22 cellular contexts compared by ENCODE assay signal in the genomic region with DNA sequence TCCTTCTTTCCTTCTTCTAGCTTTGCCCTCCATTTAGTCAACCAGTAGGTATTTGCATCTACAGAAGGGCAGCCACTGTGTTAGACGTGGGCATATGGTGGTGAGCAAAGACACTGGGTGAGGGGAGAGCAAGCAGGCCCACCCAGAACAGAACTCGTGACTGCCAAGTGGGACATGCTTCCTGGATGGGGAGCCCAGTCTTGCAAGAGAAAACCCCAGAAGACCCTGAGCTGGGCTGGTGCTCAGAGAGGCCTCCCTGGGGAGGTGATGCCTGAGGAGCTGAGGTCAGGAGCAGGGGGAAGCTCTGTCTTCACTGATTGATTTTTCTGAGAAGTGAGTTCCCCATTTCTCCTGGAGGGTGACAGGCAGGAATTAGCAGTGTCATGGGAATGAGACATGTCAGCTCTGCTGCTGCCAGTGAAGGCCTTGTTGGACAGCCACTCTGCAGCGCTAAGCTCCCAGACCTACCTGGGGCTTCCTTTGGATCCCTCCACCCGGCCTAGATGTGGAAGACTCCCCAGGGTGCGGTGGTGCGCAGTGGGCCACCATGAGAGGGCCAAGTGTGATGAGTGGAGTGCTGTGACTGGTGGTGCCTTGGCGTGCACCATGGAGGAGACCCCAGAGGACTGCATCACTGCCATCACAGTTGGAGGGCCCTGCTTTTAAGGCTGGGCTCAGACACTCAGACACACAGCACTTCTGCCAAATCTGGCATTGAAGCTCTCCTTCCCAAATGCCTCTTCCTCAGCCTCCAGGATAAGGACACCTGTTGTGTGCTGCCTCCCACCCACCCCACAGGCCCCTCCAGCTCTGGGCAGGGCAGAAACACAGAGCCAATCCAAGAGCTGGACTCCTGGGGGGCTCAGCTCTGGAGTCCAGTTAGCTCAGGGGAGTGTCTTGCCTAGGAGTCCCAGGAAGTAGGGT. TPM values are rescaled to one million over a fixed set of nuclear protein-coding genes. Genes with fewer than 3 reads are reported as not detected.
"Had no signal": no experiment of that assay in that cellular context is flagged by ENCODE, and none has a peak within 500 bp of the region (broad histone marks: within the 10 kb centered on the region; RNA-seq: fewer than 3 reads in every experiment).

No MANE protein-coding gene starts in this region.

- DNase-seq: colonic mucosa; effector CD8-positive, alpha-beta T cell; hypothalamus; immature natural killer cell; left ventricle myocardium superior; lower lobe of right lung; naive thymus-derived CD8-positive, alpha-beta T cell; nephron progenitor cell; nucleus accumbens; psoas muscle; right cardiac atrium; sigmoid colon; stimulated activated CD4-positive, alpha-beta T cell treated with anti-CD3 and anti-CD28 coated beads, Interleukin-2, amount 100 ng/mL, for 24 hours; stimulated activated CD4-positive, alpha-beta T cell treated with anti-CD3 and anti-CD28 coated beads, Interleukin-4, amount 100 ng/mL, for 24 hours; stimulated activated naive CD4-positive, alpha-beta T cell treated with Interleukin-2 at 50 U/mL for 16 hours; stomach; testis; tibial artery had no signal

- H3K4me3 ChIP-seq: colonic mucosa, lower lobe of right lung, psoas muscle, sigmoid colon, stomach, testis, tibial artery had no signal

- H3K27ac ChIP-seq: colonic mucosa, lower lobe of right lung, psoas muscle, sigmoid colon, stomach, testis, tibial artery had no signal

- H3K4me1 Mint-ChIP-seq: immature natural killer cell; naive thymus-derived CD8-positive, alpha-beta T cell; stimulated activated effector memory CD8-positive, alpha-beta T cell treated with anti-CD3 and anti-CD28 coated beads, Interleukin-12 subunit alpha, Interleukin-12 subunit beta, amount 100 ng/mL, for 72 hours had no signal

- H3K9me3 ChIP-seq: colonic mucosa, lower lobe of right lung, psoas muscle, sigmoid colon, testis, tibial artery had no signal

- H3K4me1 ChIP-seq: colonic mucosa, lower lobe of right lung, psoas muscle, sigmoid colon, stomach, testis, tibial artery had no signal

- H3K4me3 Mint-ChIP-seq: dendritic cell treated with granulocyte-macrophage colony-stimulating factor and Interleukin-4, amounts not matched to agents 40 ng/mL and 50 ng/mL, for 4 days; immature natural killer cell; naive thymus-derived CD8-positive, alpha-beta T cell; nephron progenitor cell; stimulated activated effector memory CD8-positive, alpha-beta T cell treated with anti-CD3 and anti-CD28 coated beads, Interleukin-12 subunit alpha, Interleukin-12 subunit beta, amount 100 ng/mL, for 72 hours; type B pancreatic cell had no signal

- H3K27ac Mint-ChIP-seq: dendritic cell treated with granulocyte-macrophage colony-stimulating factor and Interleukin-4, amounts not matched to agents 40 ng/mL and 50 ng/mL, for 4 days; immature natural killer cell; naive thymus-derived CD8-positive, alpha-beta T cell; nephron progenitor cell; stimulated activated effector memory CD8-positive, alpha-beta T cell treated with anti-CD3 and anti-CD28 coated beads, Interleukin-12 subunit alpha, Interleukin-12 subunit beta, amount 100 ng/mL, for 72 hours; type B pancreatic cell had no signal

- H3K27me3 ChIP-seq: colonic mucosa, sigmoid colon, stomach, testis, tibial artery had no signal

- H3K36me3 Mint-ChIP-seq: stimulated activated effector memory CD8-positive, alpha-beta T cell treated with anti-CD3 and anti-CD28 coated beads, Interleukin-12 subunit alpha, Interleukin-12 subunit beta, amount 100 ng/mL, for 72 hours; type B pancreatic cell had no signal

- H3K9me3 Mint-ChIP-seq: stimulated activated effector memory CD8-positive, alpha-beta T cell treated with anti-CD3 and anti-CD28 coated beads, Interleukin-12 subunit alpha, Interleukin-12 subunit beta, amount 100 ng/mL, for 72 hours; type B pancreatic cell had no signal

- H3K36me3 ChIP-seq: colonic mucosa, lower lobe of right lung, sigmoid colon, stomach, tibial artery had no signal

RNA-seq across cellular contexts. Expression of a gene that starts 44.5 kb away (rescaled TPM):
- total RNA-seq: fibroblast of villous mesenchyme had no signal
